In genomic region chr3:113585228-113585627, GRCh38 we compare ENCODE assay signal across 34 cellular contexts. TPM values are rescaled to one million over a fixed set of nuclear protein-coding genes. Genes with fewer than 3 reads are reported as not detected.
"Had no signal": no experiment of that assay in that cellular context is flagged by ENCODE, and none has a peak within 500 bp of the region (broad histone marks: within the 10 kb centered on the region; RNA-seq: fewer than 3 reads in every experiment).

No MANE protein-coding gene starts in this region.

- H3K4me1 ChIP-seq: esophagus muscularis mucosa, foreskin keratinocyte, gastrocnemius medialis, heart left ventricle had no signal

- H3K36me3 Mint-ChIP-seq: WTC11 had no signal

- H3K27ac Mint-ChIP-seq: activated CD4-positive, alpha-beta memory T cell treated with anti-CD3 and anti-CD28 coated beads, Interleukin-2, amount 10 ng/mL, durations not matched to agents 7 days and 5 days; activated CD4-positive, alpha-beta T cell treated with anti-CD3 and anti-CD28 coated beads, Interleukin-2, amount 10 ng/mL, durations not matched to agents 7 days and 5 days; activated naive CD8-positive, alpha-beta T cell; activated T-cell treated with anti-CD3 and anti-CD28 coated beads, Interleukin-2, amount 50 U/mL, for 24 hours; activated T-cell treated with anti-CD3 and anti-CD28 coated beads, Interleukin-2, amount 50 U/mL, for 72 hours; effector memory CD8-positive, alpha-beta T cell; WTC11 had no signal

- H3K4me3 ChIP-seq: esophagus muscularis mucosa, gastrocnemius medialis, heart left ventricle had no signal

- H3K4me1 Mint-ChIP-seq: activated CD4-positive, alpha-beta memory T cell treated with anti-CD3 and anti-CD28 coated beads, Interleukin-2, amount 10 ng/mL, durations not matched to agents 7 days and 5 days; activated CD4-positive, alpha-beta T cell treated with anti-CD3 and anti-CD28 coated beads, Interleukin-2, amount 10 ng/mL, durations not matched to agents 7 days and 5 days; central memory CD8-positive, alpha-beta T cell had no signal

- H3K9me3 ChIP-seq: esophagus muscularis mucosa, gastrocnemius medialis, heart left ventricle had no signal

- DNase-seq: activated CD4-positive, alpha-beta memory T cell treated with anti-CD3 and anti-CD28 coated beads, Interleukin-2, amount 10 ng/mL, durations not matched to agents 7 days and 5 days; activated CD4-positive, alpha-beta T cell treated with anti-CD3 and anti-CD28 coated beads for 1 hour; activated CD4-positive, alpha-beta T cell treated with anti-CD3 and anti-CD28 coated beads for 4 hours; activated CD4-positive, alpha-beta T cell treated with anti-CD3 and anti-CD28 coated beads, Interleukin-2, amount 10 ng/mL, durations not matched to agents 7 days and 5 days; activated CD4-positive, alpha-beta T cell treated with anti-CD3 and anti-CD28 coated beads, Interleukin-2, amount 50 U/mL, for 4 hours; activated CD8-positive, alpha-beta memory T cell treated with anti-CD3 and anti-CD28 coated beads, Interleukin-2, amount 50 U/mL, for 48 hours; activated effector memory CD4-positive, alpha-beta T cell treated with Interleukin-2 at 50 U/mL for 16 hours; activated gamma-delta T cell treated with Interleukin-2 at 50 U/mL for 16 hours; activated naive CD4-positive, alpha-beta T cell treated with anti-CD3 and anti-CD28 coated beads, Interleukin-2, amount 50 U/mL, for 16 hours; activated naive CD4-positive, alpha-beta T cell treated with Interleukin-2 at 50 U/mL for 16 hours; activated T-cell treated with anti-CD3 and anti-CD28 coated beads for 4 hours; activated T-cell treated with anti-CD3 and anti-CD28 coated beads, Interleukin-2, amount 50 U/mL, for 24 hours; activated T-cell treated with anti-CD3 and anti-CD28 coated beads, Interleukin-2, amount 50 U/mL, for 72 hours; amniotic stem cell; anterior cingulate cortex; brain microvascular endothelial cell; cortex of kidney; dermis blood vessel endothelial cell; effector CD4-positive, alpha-beta T cell; effector memory CD8-positive, alpha-beta T cell; erythroblast; foreskin keratinocyte; gastrocnemius medialis; glutamatergic neuron; heart left ventricle; T-helper 2 cell had no signal

- H3K36me3 ChIP-seq: brain microvascular endothelial cell, esophagus muscularis mucosa, gastrocnemius medialis, heart left ventricle had no signal

- FAIRE-seq: astrocyte, bronchial epithelial cell, TTC549 had no signal

- H3K27me3 Mint-ChIP-seq: activated CD4-positive, alpha-beta memory T cell treated with anti-CD3 and anti-CD28 coated beads, Interleukin-2, amount 10 ng/mL, durations not matched to agents 7 days and 5 days; activated CD4-positive, alpha-beta T cell treated with anti-CD3 and anti-CD28 coated beads, Interleukin-2, amount 10 ng/mL, durations not matched to agents 7 days and 5 days; activated naive CD8-positive, alpha-beta T cell; activated T-cell treated with anti-CD3 and anti-CD28 coated beads, Interleukin-2, amount 50 U/mL, for 24 hours; central memory CD8-positive, alpha-beta T cell; effector memory CD8-positive, alpha-beta T cell had no signal

- ATAC-seq: activated T-cell treated with anti-CD3 and anti-CD28 coated beads, Interleukin-2, amount 50 U/mL, for 72 hours; effector memory CD8-positive, alpha-beta T cell; foreskin keratinocyte; gastrocnemius medialis; heart left ventricle had no signal

- H3K4me3 Mint-ChIP-seq: activated CD4-positive, alpha-beta memory T cell treated with anti-CD3 and anti-CD28 coated beads, Interleukin-2, amount 10 ng/mL, durations not matched to agents 7 days and 5 days; activated CD4-positive, alpha-beta T cell treated with anti-CD3 and anti-CD28 coated beads, Interleukin-2, amount 10 ng/mL, durations not matched to agents 7 days and 5 days; activated naive CD8-positive, alpha-beta T cell; activated T-cell treated with anti-CD3 and anti-CD28 coated beads, Interleukin-2, amount 50 U/mL, for 24 hours; activated T-cell treated with anti-CD3 and anti-CD28 coated beads, Interleukin-2, amount 50 U/mL, for 72 hours; central memory CD8-positive, alpha-beta T cell; effector memory CD8-positive, alpha-beta T cell; WTC11 had no signal

- H3K9me3 Mint-ChIP-seq: activated CD4-positive, alpha-beta memory T cell treated with anti-CD3 and anti-CD28 coated beads, Interleukin-2, amount 10 ng/mL, durations not matched to agents 7 days and 5 days; activated CD4-positive, alpha-beta T cell treated with anti-CD3 and anti-CD28 coated beads, Interleukin-2, amount 10 ng/mL, durations not matched to agents 7 days and 5 days; activated T-cell treated with anti-CD3 and anti-CD28 coated beads, Interleukin-2, amount 50 U/mL, for 24 hours; activated T-cell treated with anti-CD3 and anti-CD28 coated beads, Interleukin-2, amount 50 U/mL, for 72 hours; central memory CD8-positive, alpha-beta T cell; effector memory CD8-positive, alpha-beta T cell; WTC11 had no signal

- H3K27me3 ChIP-seq: brain microvascular endothelial cell, esophagus muscularis mucosa, gastrocnemius medialis had no signal

- H3K27ac ChIP-seq: brain microvascular endothelial cell, esophagus muscularis mucosa, foreskin keratinocyte, gastrocnemius medialis, heart left ventricle, VCaP had no signal

RNA-seq across cellular contexts. Expression of gene SIDT1, which starts 52.9 kb away (rescaled TPM):
- total RNA-seq: astrocyte, dermis blood vessel endothelial cell had no signal
